ENCODE assay signal across 8 cellular contexts in genomic region chr18:12377556-12378553, GRCh38. TPM values are rescaled to one million over a fixed set of nuclear protein-coding genes. Genes with fewer than 3 reads are reported as not detected.
DNase-seq lines count a peak whose midpoint lies in the region; ATAC-seq and TF ChIP-seq lines count a peak whose summit lies in the region.

No MANE protein-coding gene starts in this region.

- H3K4me1 ChIP-seq in GM23248 (ENCODE audit: insufficient read depth) (peaks cover 10% of the 10 kb centered on the region; the same call in 1 of the 2 replicates), lung (ENCODE audit: control insufficient read depth in 2 of 2, insufficient read depth in 2 of 2, low read length in 2 of 2) (peaks cover 6 to 11% of the 10 kb centered on the region in 2 donors)

- 12 to 16% methylated on average over 28 to 35 of the region's 35 CpGs for WGBS in GM23248 (ENCODE audit: low coverage in 1 of 2, low lambda C conversion rate in 2 of 2, missing lambda C conversion rate in 2 of 2), 2 experiments
- WGBS in lung, 2 donors, result 10 to 11% methylated on average over 34 to 35 of the region's 35 CpGs

- H3K9me2 ChIP-seq in GM23248 (ENCODE audit: insufficient read depth), result no peaks in the 10 kb centered on the region

- peak overlapping the region; percentile 87 for H3K9ac ChIP-seq in GM23248

- TF ChIP-seq CTCF in astrocyte of the spinal cord (IDR thresholded peaks at IDR 0.05; ENCODE audit: low read depth, low read length) (peak; percentile 0), lung (IDR thresholded peaks at IDR 0.05; ENCODE audit: control extremely low read depth, extremely low read depth) (no peak)

- no peak for ATAC-seq in lung (ENCODE audit: insufficient read depth, low FRiP score)

- in situ Hi-C loops in GM23248 (cut with MboI), result loop anchor here (25.0 kb wide), 1 partner anchor 559 kb away; the partner anchor contains the start of gene SEH1L
- in situ Hi-C loops in astrocyte of the spinal cord (cut with HindIII; ENCODE audit: low sequenced_read_pairs), result no loop called here

- no peaks in the 10 kb centered on the region for H3K9me3 ChIP-seq in GM23248 (ENCODE audit: low read depth)
- H3K9me3 ChIP-seq in lung (ENCODE audit: control insufficient read depth in 2 of 2, insufficient read depth in 1 of 2, low read length in 1 of 2), result no peaks in the 10 kb centered on the region

- H3K4me2 ChIP-seq in GM23248 (ENCODE audit: unreplicated experiment), result peak overlapping the region; percentile 92

- peaks cover 11% of the 10 kb centered on the region; the same call in 1 of the 2 replicates for H3F3A ChIP-seq in GM23248 (ENCODE audit: insufficient read depth)

- H4K20me1 ChIP-seq in GM23248 (ENCODE audit: insufficient read depth), result 0 out of 2 replicates have a peak, but pooled peaks cover 5% of the 10 kb centered on the region

- H3K79me2 ChIP-seq in GM23248 (ENCODE audit: insufficient read depth), result peaks cover 36% of the 10 kb centered on the region

- H3K27ac ChIP-seq in GM23248 (peak overlapping the region; percentile 86), lung (ENCODE audit: low read depth in 1 of 2, low read length in 1 of 2) (peak overlapping the region; percentile 47 to 92)

- peak overlapping the region; percentile 97 for H2AFZ ChIP-seq in GM23248

- H3K4me3 ChIP-seq in GM23248, result peak overlapping the region; percentile 80
- peak overlapping the region; percentile 61 for H3K4me3 ChIP-seq in astrocyte of the spinal cord (ENCODE audit: low read depth, low read length)
- H3K4me3 ChIP-seq in lung, result peak overlapping the region; percentile 37

- DNase-seq in NCI-H1436 treated with DMSO at 0.1 percent for 48 hours (lab: John Stamatoyannopoulos, UW), result peak; percentile 92
- no peak for DNase-seq in NCI-H1436 (lab: John Stamatoyannopoulos, UW)
- DNase-seq in GM23248, result peak; percentile 99
- DNase-seq in Kasumi-1 (lab: John Stamatoyannopoulos, UW), result peak; percentile 99 to 100
- DNase-seq in astrocyte of the spinal cord (ENCODE audit: low read depth, low spot score), result no peak
- no peak for DNase-seq in lung (ENCODE audit: low spot score)
- no peak for DNase-seq in stimulated activated CD8-positive, alpha-beta memory T cell treated with anti-CD3 and anti-CD28 coated beads, Interleukin-4, amount 100 ng/mL, for 48 hours
- no peak for DNase-seq in central memory CD4-positive, alpha-beta T cell

- H3K36me3 ChIP-seq in GM23248 (ENCODE audit: low read depth) (no peaks in the 10 kb centered on the region), lung (ENCODE audit: control insufficient read depth in 2 of 2, insufficient read depth in 2 of 2, low read length in 2 of 2) (no peaks in the 10 kb centered on the region)

- no peaks in the 10 kb centered on the region for H3K27me3 ChIP-seq in GM23248 (replicated peaks; ENCODE audit: insufficient read depth)
- H3K27me3 ChIP-seq in lung (ENCODE audit: control insufficient read depth, insufficient read depth), result no peaks in the 10 kb centered on the region

RNA-seq across cellular contexts. Expression of gene AFG3L2, which starts 0.8 kb away (rescaled TPM):
- 40.6 and 52.2 TPM in 2 replicates for total RNA-seq in GM23248 (2014; rRNA removed; shearing (Covaris generic))
- polyA plus RNA-seq in GM23248 (2016; fragmentation: Nextera tagmentation; extraction: Ambion mirVana), result 26.8 and 28.1 TPM in 2 replicates
- 10 to 100 TPM; 39.5 to 41.3 TPM for total RNA-seq in lung
- 10 to 100 TPM; 16.4 to 28.1 TPM for polyA plus RNA-seq in lung

RNA-seq across cellular contexts. Expression of gene PRELID3A, which starts 29.9 kb away (rescaled TPM):
- 2.9 and 6.1 TPM in 2 replicates for total RNA-seq in GM23248 (2014; rRNA removed; shearing (Covaris generic))
- polyA plus RNA-seq in GM23248 (2016; fragmentation: Nextera tagmentation; extraction: Ambion mirVana), result 6.0 TPM in 2 replicates
- total RNA-seq in lung, result 1 to 10 TPM; 1.9 to 4.0 TPM
- 1 to 10 TPM; 2.3 to 2.9 TPM for polyA plus RNA-seq in lung

Comparison
In these comparisons a context has a peak if more than half of its experiments do, and no peak if none do; other contexts are left out.
1. DNase-seq: peak in NCI-H1436 treated with DMSO at 0.1 percent for 48 hours (single experiment), GM23248 (single experiment) and Kasumi-1 (2 of 2); none in NCI-H1436 (single experiment), astrocyte of the spinal cord (single experiment), lung (single experiment), stimulated activated CD8-positive, alpha-beta memory T cell treated with anti-CD3 and anti-CD28 coated beads, Interleukin-4, amount 100 ng/mL, for 48 hours (single experiment) and central memory CD4-positive, alpha-beta T cell (single experiment).
2. Peak in every context shown above with its lines, with median percentiles within 50 percentile points of each other: H3K4me3 ChIP-seq.